Comparison of ENCODE assay signal across 8 cellular contexts in genomic region chr6:16669227-16669626, GRCh38.
DNase-seq lines count a peak whose midpoint lies in the region; ATAC-seq and TF ChIP-seq lines count a peak whose summit lies in the region.

No MANE protein-coding gene starts in this region.

- peak overlapping the region; percentile 44 for H3K4me2 ChIP-seq in GM23248 (ENCODE audit: unreplicated experiment)

- peaks cover 67% of the 10 kb centered on the region for H3K79me2 ChIP-seq in GM23248 (ENCODE audit: insufficient read depth)

- DNase-seq in GM23248, result peak; percentile 84
- DNase-seq in T-helper 22 cell (ENCODE audit: low read depth), result peak; percentile 59
- DNase-seq in brain microvascular endothelial cell, result peak; percentile 56
- peak; percentile 41 to 57 for DNase-seq in stimulated activated CD4-positive, alpha-beta T cell treated with anti-CD3 and anti-CD28 coated beads, Interleukin-4, amount 100 ng/mL, for 48 hours (ENCODE audit: low read depth in 2 of 2)
- DNase-seq in HuH-7 (ENCODE audit: low spot score), result no peak
- DNase-seq in NCI-H345 treated with DMSO at 0.1 percent for 48 hours (lab: John Stamatoyannopoulos, UW; ENCODE audit: unreplicated experiment), result no peak

- H3K27me3 ChIP-seq in GM23248 (replicated peaks; ENCODE audit: insufficient read depth) (no peaks in the 10 kb centered on the region), brain microvascular endothelial cell (replicated peaks) (no peaks in the 10 kb centered on the region)

- no peak overlapping the region for H3K9ac ChIP-seq in GM23248

- ATAC-seq in HG02870 (IDR thresholded peaks at IDR 0.05; ENCODE audit: unreplicated experiment), result no peak
- no peak for ATAC-seq in GM21786 (IDR thresholded peaks at IDR 0.05; ENCODE audit: unreplicated experiment)

- H2AFZ ChIP-seq in GM23248, result no peak overlapping the region

- H3K4me3 ChIP-seq in GM23248 (0 out of 2 replicates have a peak overlapping the region, but pooled peaks have one; percentile 14), brain microvascular endothelial cell (ENCODE audit: low read depth, low read length) (no peak overlapping the region)

- H3K27ac ChIP-seq in GM23248 (peak overlapping the region; percentile 67), brain microvascular endothelial cell (peak overlapping the region; percentile 16)

- TF ChIP-seq CTCF in brain microvascular endothelial cell (IDR thresholded peaks at IDR 0.05; ENCODE audit: low read depth, low read length, missing control alignments), result no peak

- H3K36me3 ChIP-seq in GM23248 (ENCODE audit: low read depth) (no peaks in the 10 kb centered on the region), brain microvascular endothelial cell (replicated peaks) (no peaks in the 10 kb centered on the region)

- H3K9me3 ChIP-seq in GM23248 (ENCODE audit: low read depth), result no peaks in the 10 kb centered on the region

- H3K4me1 ChIP-seq in GM23248 (ENCODE audit: insufficient read depth), result peaks cover 37% of the 10 kb centered on the region

- WGBS in GM23248 (ENCODE audit: low coverage in 1 of 2, low lambda C conversion rate in 2 of 2, missing lambda C conversion rate in 2 of 2), 2 experiments, result 20 to 24% methylated on average over 3 of the region's 3 CpGs

- peaks cover 27% of the 10 kb centered on the region for H3F3A ChIP-seq in GM23248 (ENCODE audit: insufficient read depth)

- H3K9me2 ChIP-seq in GM23248 (ENCODE audit: insufficient read depth), result no peaks in the 10 kb centered on the region

- in situ Hi-C loops in GM23248 (cut with MboI), result no loop called here
- in situ Hi-C loops in brain microvascular endothelial cell (cut with HindIII; ENCODE audit: low pct_ligation_motif_present, low sequenced_read_pairs), result no loop called here

- no peaks in the 10 kb centered on the region for H4K20me1 ChIP-seq in GM23248 (ENCODE audit: insufficient read depth)

Comparison
In these comparisons a context has a peak if more than half of its experiments do, and no peak if none do; other contexts are left out.
1. DNase-seq: peak in GM23248 (single experiment), T-helper 22 cell (single experiment), brain microvascular endothelial cell (single experiment) and stimulated activated CD4-positive, alpha-beta T cell treated with anti-CD3 and anti-CD28 coated beads, Interleukin-4, amount 100 ng/mL, for 48 hours (2 of 2); none in HuH-7 (single experiment) and NCI-H345 treated with DMSO at 0.1 percent for 48 hours (single experiment).